ENCODE assay signal across 15 cellular contexts in the genomic region with DNA sequence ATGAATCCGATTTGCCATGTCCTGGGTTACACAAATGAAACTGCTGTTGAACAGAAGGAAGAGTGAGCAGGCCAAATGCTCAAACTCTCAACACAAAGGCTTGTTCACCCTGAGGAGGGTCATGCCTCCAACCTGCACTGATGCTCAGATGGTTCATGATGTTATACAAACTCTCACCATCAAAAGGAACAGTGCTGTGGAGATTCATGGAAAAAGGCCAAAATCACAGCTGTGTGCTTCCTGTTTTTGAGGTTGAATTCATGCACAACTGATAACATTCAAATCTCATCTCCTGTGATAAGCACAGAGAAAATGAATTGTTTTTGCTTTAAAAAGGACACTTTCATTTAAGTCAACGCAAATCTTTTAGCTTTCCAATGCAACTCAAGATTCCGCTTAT. TPM values are rescaled to one million over a fixed set of nuclear protein-coding genes. Genes with fewer than 3 reads are reported as not detected.
A peak's percentile ranks its signal among the peaks of the same experiment; 100 is the strongest.
DNase-seq lines count a peak whose midpoint lies in the region; ATAC-seq, FAIRE-seq and TF ChIP-seq lines count a peak whose summit lies in the region.
"Had no signal": no experiment of that assay in that cellular context is flagged by ENCODE, and none has a peak within 500 bp of the region (broad histone marks: within the 10 kb centered on the region; RNA-seq: fewer than 3 reads in every experiment).

No MANE protein-coding gene starts in this region.

- no peak overlapping the region for H2BK5ac ChIP-seq in H1 (ENCODE audit: low read depth, low read length)

- no peak overlapping the region for H4K8ac ChIP-seq in H1 (ENCODE audit: extremely low read depth, insufficient read depth, low read length)

- no peaks in the 10 kb centered on the region for H3K36me3 Mint-ChIP-seq in activated naive CD4-positive, alpha-beta T cell treated with anti-CD3 and anti-CD28 coated beads, Interleukin-2, amount 10 ng/mL, durations not matched to agents 7 days and 5 days

- H3K4me3 ChIP-seq in H1 (ENCODE audit: extremely low read depth in 1 of 4, insufficient read depth in 2 of 4, low read depth in 3 of 4, low read length in 4 of 4): no peak overlapping the region
- H3K4me3 ChIP-seq in Karpas-422 (ENCODE audit: low read length): no peak overlapping the region
- no peak overlapping the region for H3K4me3 ChIP-seq in Peyer's patch

- peak overlapping the region; percentile 25 for H3K27ac Mint-ChIP-seq in activated naive CD4-positive, alpha-beta T cell treated with anti-CD3 and anti-CD28 coated beads, Interleukin-2, amount 10 ng/mL, durations not matched to agents 7 days and 5 days
- H3K27ac Mint-ChIP-seq: HFFc6; stimulated activated memory B cell treated with anti-CD40 and anti-IgM and Interleukin-4, amounts not matched to agents 10 μg/mL and 1 μg/mL and 100 μg/mL, for 72 hours had no signal

- no peak overlapping the region for H3K23ac ChIP-seq in H1 (ENCODE audit: insufficient read length)

- H2AK5ac ChIP-seq in H1 (ENCODE audit: low read depth, low read length): no peak overlapping the region

- H3K4me1 Mint-ChIP-seq in activated naive CD4-positive, alpha-beta T cell treated with anti-CD3 and anti-CD28 coated beads, Interleukin-2, amount 10 ng/mL, durations not matched to agents 7 days and 5 days: peaks cover 17% of the 10 kb centered on the region

- H3K27me3 ChIP-seq in H1 (replicated peaks in 1 of 4; ENCODE audit: control insufficient read depth in 3 of 4, extremely low read depth in 1 of 4, insufficient read depth in 3 of 4, low read length in 3 of 4): no peaks in the 10 kb centered on the region
- no peaks in the 10 kb centered on the region for H3K27me3 ChIP-seq in Karpas-422 (ENCODE audit: low read length)
- H3K27me3 ChIP-seq in Peyer's patch: no peaks in the 10 kb centered on the region

- H3K9me3 ChIP-seq in H1 (ENCODE audit: insufficient read depth in 2 of 2, low read depth in 1 of 2, low read length in 1 of 2): no peaks in the 10 kb centered on the region
- no peaks in the 10 kb centered on the region for H3K9me3 ChIP-seq in Karpas-422 (ENCODE audit: low read length)
- no peaks in the 10 kb centered on the region for H3K9me3 ChIP-seq in Peyer's patch

- DNase-seq in activated naive CD4-positive, alpha-beta T cell treated with anti-CD3 and anti-CD28 coated beads, Interleukin-2, amount 10 ng/mL, durations not matched to agents 7 days and 5 days: no peak
- DNase-seq in activated naive CD4-positive, alpha-beta T cell treated with anti-CD3 and anti-CD28 coated beads, Interleukin-2, amount 50 U/mL, for 16 hours: no peak
- DNase-seq in NCI-H2227 (lab: John Stamatoyannopoulos, UW; ENCODE audit: unreplicated experiment) (peak; percentile 46), H1 (ENCODE audit: low read depth in 1 of 2, low spot score in 2 of 2) (no peak), pons (ENCODE audit: low spot score) (peak; percentile 38), Karpas-422 (no peak), Peyer's patch (no peak)
- DNase-seq: activated CD8-positive, alpha-beta memory T cell treated with anti-CD3 and anti-CD28 coated beads, Interleukin-2, amount 50 U/mL, for 48 hours; amniotic stem cell; EL; HFFc6; stimulated activated CD4-positive, alpha-beta T cell treated with anti-CD3 and anti-CD28 coated beads, Interleukin-4, amount 100 ng/mL, for 24 hours had no signal

- peak overlapping the region; percentile 25; the same call in 1 of the 2 replicates for H2AFZ ChIP-seq in H1 (ENCODE audit: low read length)
- H2AFZ ChIP-seq in Karpas-422 (ENCODE audit: low read length): no peak overlapping the region

- no peak overlapping the region for H2BK120ac ChIP-seq in H1 (replicated peaks; ENCODE audit: low read depth, low read length)

- H3K4ac ChIP-seq in H1 (replicated peaks; ENCODE audit: insufficient read length, low read depth, low read length): no peak overlapping the region

- no peak for ATAC-seq in HG03159 (IDR thresholded peaks at IDR 0.05; ENCODE audit: unreplicated experiment)
- ATAC-seq: stimulated activated memory B cell treated with anti-CD40 and anti-IgM and Interleukin-4, amounts not matched to agents 10 μg/mL and 1 μg/mL and 100 μg/mL, for 72 hours had no signal

- H3K36me3 ChIP-seq in H1 (ENCODE audit: control insufficient read depth in 2 of 4, insufficient read depth in 4 of 4, low read length in 3 of 4) (no peaks in the 10 kb centered on the region), Karpas-422 (ENCODE audit: insufficient read depth, low read length) (no peaks in the 10 kb centered on the region), Peyer's patch (no peaks in the 10 kb centered on the region)

- 91% methylated on average over 3 of the region's 3 CpGs; no CpG with 5 or more reads in 1 of the 2 experiments for WGBS in H1 (ENCODE audit: extremely low coverage in 1 of 2, insufficient coverage in 1 of 2, insufficient read length in 1 of 2, insufficient replicate concordance in 2 of 2, low coverage in 1 of 2, low lambda C conversion rate in 2 of 2, missing lambda C conversion rate in 1 of 2), 2 experiments

- H3K9me2 ChIP-seq in Karpas-422 (replicated peaks; ENCODE audit: insufficient read depth, low read length): no peaks in the 10 kb centered on the region

- no peak overlapping the region for H3K4me3 Mint-ChIP-seq in activated naive CD4-positive, alpha-beta T cell treated with anti-CD3 and anti-CD28 coated beads, Interleukin-2, amount 10 ng/mL, durations not matched to agents 7 days and 5 days
- H3K4me3 Mint-ChIP-seq: HFFc6; stimulated activated memory B cell treated with anti-CD40 and anti-IgM and Interleukin-4, amounts not matched to agents 10 μg/mL and 1 μg/mL and 100 μg/mL, for 72 hours had no signal

- H3K79me2 ChIP-seq in H1 (ENCODE audit: control insufficient read depth in 1 of 2, insufficient read depth in 2 of 2, low read length in 2 of 2) (no peaks in the 10 kb centered on the region), Karpas-422 (ENCODE audit: low read length) (no peaks in the 10 kb centered on the region)

- no peak overlapping the region for H4K91ac ChIP-seq in H1 (replicated peaks; ENCODE audit: insufficient read length, low read length)

- no peak overlapping the region for H2BK12ac ChIP-seq in H1 (ENCODE audit: low read depth, low read length)

- H3K4me2 ChIP-seq in H1 (ENCODE audit: insufficient read depth in 1 of 2, low read depth in 2 of 2, low read length in 2 of 2) (no peak overlapping the region), Karpas-422 (ENCODE audit: low read depth, low read length, poor library complexity, severe bottlenecking) (no peak overlapping the region)

- H3K23me2 ChIP-seq in H1 (ENCODE audit: low read depth, low read length): no peaks in the 10 kb centered on the region

- TF ChIP-seq RAD21 in H1 (IDR thresholded peaks at IDR 0.05 in 1 of 2, conservative IDR thresholded peaks at IDR 0.05 in 1 of 2; ENCODE audit: low read depth in 2 of 2, low read length in 2 of 2): no peak

- no peak overlapping the region for H3K18ac ChIP-seq in H1 (ENCODE audit: extremely low read depth, low read length)

- no peak overlapping the region for H3K14ac ChIP-seq in H1 (ENCODE audit: insufficient read length)

- H4K5ac ChIP-seq in H1 (ENCODE audit: insufficient read length, low read depth, low read length): no peak overlapping the region

- no peaks in the 10 kb centered on the region for H3K9me3 Mint-ChIP-seq in activated naive CD4-positive, alpha-beta T cell treated with anti-CD3 and anti-CD28 coated beads, Interleukin-2, amount 10 ng/mL, durations not matched to agents 7 days and 5 days

- H3K27me3 Mint-ChIP-seq in activated naive CD4-positive, alpha-beta T cell treated with anti-CD3 and anti-CD28 coated beads, Interleukin-2, amount 10 ng/mL, durations not matched to agents 7 days and 5 days: no peaks in the 10 kb centered on the region
- H3K27me3 Mint-ChIP-seq: stimulated activated memory B cell treated with anti-CD40 and anti-IgM and Interleukin-4, amounts not matched to agents 10 μg/mL and 1 μg/mL and 100 μg/mL, for 72 hours had no signal

- no peak for TF ChIP-seq EP300 in H1 (IDR thresholded peaks at IDR 0.05; ENCODE audit: borderline replicate concordance in 1 of 2, low read depth in 2 of 2, low read length in 2 of 2)

- H2BK20ac ChIP-seq in H1 (ENCODE audit: low read length): no peak overlapping the region

- TF ChIP-seq POLR2A in H1 (IDR thresholded peaks at IDR 0.05; ENCODE audit: control extremely low read depth in 1 of 2, low read depth in 2 of 2, low read length in 2 of 2): no peak
- TF ChIP-seq POLR2A in Peyer's patch (IDR thresholded peaks at IDR 0.05): no peak

- H3K9ac ChIP-seq in H1 (replicated peaks in 1 of 4; ENCODE audit: extremely low read depth in 1 of 4, low read depth in 3 of 4, low read length in 3 of 4) (no peak overlapping the region), Karpas-422 (ENCODE audit: low read length) (no peak overlapping the region)

- H2BK15ac ChIP-seq in H1 (ENCODE audit: low read length): no peak overlapping the region

- TF ChIP-seq CTCF in H1 (IDR thresholded peaks at IDR 0.05; ENCODE audit: control extremely low read depth in 1 of 3, insufficient read depth in 1 of 3, low read depth in 1 of 3, low read length in 3 of 3): no peak
- no peak for TF ChIP-seq CTCF in Peyer's patch (IDR thresholded peaks at IDR 0.05)

- H3K27ac ChIP-seq in H1 (ENCODE audit: low read depth, low read length) (no peak overlapping the region), Karpas-422 (ENCODE audit: low read length) (no peak overlapping the region), Peyer's patch (no peak overlapping the region)

- H4K20me1 ChIP-seq in H1 (replicated peaks in 1 of 2; ENCODE audit: control insufficient read depth in 1 of 2, insufficient read depth in 2 of 2, low read length in 2 of 2) (no peaks in the 10 kb centered on the region), Karpas-422 (ENCODE audit: insufficient read depth, low read depth, low read length) (no peaks in the 10 kb centered on the region)

- FAIRE-seq in H1 (lab: Jason Lieb, UNC): no peak
- FAIRE-seq: HTR-8/SVneo had no signal

- H3K56ac ChIP-seq in H1 (replicated peaks; ENCODE audit: insufficient read length, low read depth, low read length): no peak overlapping the region

- CTCF ChIA-PET in activated naive CD4-positive, alpha-beta T cell treated with anti-CD3 and anti-CD28 coated beads, Interleukin-2, amount 10 ng/mL, durations not matched to agents 7 days and 5 days (lab: Charles Lee): no interaction called here
- CTCF ChIA-PET in H1 (lab: Charles Lee; ENCODE audit: partially characterized antibody): interaction anchor here (0.6 to 1.2 kb wide), 2 partner anchors 11 to 69 kb away, joined by 3 to 4 read pairs; no protein-coding TSS in a partner anchor

- no peaks in the 10 kb centered on the region for H3K79me1 ChIP-seq in H1 (ENCODE audit: low read depth, low read length)

- H3K4me1 ChIP-seq in H1 (replicated peaks in 1 of 4; ENCODE audit: control insufficient read depth in 3 of 4, insufficient read depth in 4 of 4, low read length in 3 of 4) (peaks cover 0 to 3% (median 0%) of the 10 kb centered on the region in 4 experiments; a peak in 1 of 7 replicates), Karpas-422 (ENCODE audit: low read length) (no peaks in the 10 kb centered on the region), Peyer's patch (no peaks in the 10 kb centered on the region)

- POLR2A ChIA-PET in H1 (lab: Charles Lee; ENCODE audit: partially characterized antibody): no interaction called here

RNA-seq across cellular contexts. Expression of a gene that starts 22.1 kb away (rescaled TPM):
- total RNA-seq in H1 (2021; fragmentation: NEBNext Ultra II Directional; extraction: Animal tissue kit (Norgen Biotek cat#: 25700)): 6.9 and 9.7 TPM in 2 replicates
- polyA plus RNA-seq in H1 (2011; rRNA removed): 0.16 and 0.30 TPM in 2 replicates
- polyA plus RNA-seq in H1 (2011; cell fraction: cytosol; rRNA removed): 0.45 TPM
- 3.3 TPM for polyA plus RNA-seq in H1 (2011; cell fraction: nucleus; rRNA removed)
- 0.39 to 0.74 TPM (median 0.60 TPM) in 4 replicates for polyA plus RNA-seq in H1 (2012, experiment 1 of 2)
- polyA plus RNA-seq in H1 (2012, experiment 2 of 2): 0.01 TPM
- 1.3 TPM for polyA plus RNA-seq in H1 (2013, experiment 1 of 2)
- polyA plus RNA-seq in H1 (2013, experiment 2 of 2): 1.3 TPM
- polyA minus RNA-seq in H1 (2011; rRNA and poly(A)+ RNA removed): 19.2 and 20.2 TPM in 2 replicates
- polyA minus RNA-seq in H1 (2011; cell fraction: cytosol; rRNA and poly(A)+ RNA removed): 3.2 TPM
- 34.8 TPM for polyA minus RNA-seq in H1 (2011; cell fraction: nucleus; rRNA and poly(A)+ RNA removed)
- total RNA-seq in Karpas-422 (2014; rRNA removed; shearing (Covaris generic); ENCODE audit: low replicate concordance): under 0.01 TPM in 2 replicates
- total RNA-seq in Peyer's patch: 100 to 1,000 TPM in 1 of 4 donors, 10 to 100 TPM in 2, 1 to 10 TPM in 1; 7.6 to 104 (median 10.6) TPM

Comparison
In these comparisons a context has a peak if more than half of its experiments do, and no peak if none do; other contexts are left out.
1. DNase-seq: peak in NCI-H2227 (single experiment) and pons (single experiment); none in activated naive CD4-positive, alpha-beta T cell treated with anti-CD3 and anti-CD28 coated beads, Interleukin-2, amount 10 ng/mL, durations not matched to agents 7 days and 5 days (single experiment), activated naive CD4-positive, alpha-beta T cell treated with anti-CD3 and anti-CD28 coated beads, Interleukin-2, amount 50 U/mL, for 16 hours (single experiment), H1 (0 of 2), Karpas-422 (single experiment) and Peyer's patch (0 of 3).